In genomic region chr17:67542219-67543114, GRCh38 we compare ENCODE assay signal across 17 cellular contexts.
A peak's percentile ranks its signal among the peaks of the same experiment; 100 is the strongest.
DNase-seq lines count a peak whose midpoint lies in the region; ATAC-seq and TF ChIP-seq lines count a peak whose summit lies in the region.
"Had no signal": no experiment of that assay in that cellular context is flagged by ENCODE, and none has a peak within 500 bp of the region (broad histone marks: within the 10 kb centered on the region; RNA-seq: fewer than 3 reads in every experiment).

No MANE protein-coding gene starts in this region.

- H3K36me3 ChIP-seq in liver (ENCODE audit: control insufficient read depth in 4 of 4, insufficient read depth in 3 of 4, low read depth in 1 of 4, low read length in 3 of 4) = no peaks in the 10 kb centered on the region
- H3K36me3 ChIP-seq: MG63 had no signal

- peaks cover 2 to 17% (median 8%) of the 10 kb centered on the region in 4 donors for H3K4me1 ChIP-seq in liver (ENCODE audit: control insufficient read depth in 4 of 4, insufficient read depth in 4 of 4, low read length in 3 of 4)

- H3K36me3 Mint-ChIP-seq in activated naive CD4-positive, alpha-beta T cell treated with anti-CD3 and anti-CD28 coated beads, Interleukin-2, amount 50 U/mL, for 72 hours = no peaks in the 10 kb centered on the region

- H3K9me3 Mint-ChIP-seq in activated naive CD4-positive, alpha-beta T cell treated with anti-CD3 and anti-CD28 coated beads, Interleukin-2, amount 50 U/mL, for 72 hours = no peaks in the 10 kb centered on the region
- H3K9me3 Mint-ChIP-seq: CD4-positive, alpha-beta T cell; H9 had no signal

- TF ChIP-seq RAD21 in liver (IDR thresholded peaks at IDR 0.05) = no peak

- no peak for TF ChIP-seq CTCF in liver (IDR thresholded peaks at IDR 0.05; ENCODE audit: low read depth, low read length, missing input control)

- H3K27ac Mint-ChIP-seq in activated naive CD4-positive, alpha-beta T cell treated with anti-CD3 and anti-CD28 coated beads, Interleukin-2, amount 50 U/mL, for 72 hours = peak overlapping the region in 1 of 2 donors; percentile 27
- H3K27ac Mint-ChIP-seq: CD4-positive, alpha-beta T cell; H9 had no signal

- no peaks in the 10 kb centered on the region for H3K9me3 ChIP-seq in liver (ENCODE audit: control insufficient read depth in 4 of 4, low read length in 3 of 4)
- H3K9me3 ChIP-seq: MG63 had no signal

- no peaks in the 10 kb centered on the region for H3K27me3 ChIP-seq in liver (ENCODE audit: control insufficient read depth in 4 of 4, insufficient read depth in 4 of 4, low read length in 3 of 4)
- H3K27me3 ChIP-seq: MG63 had no signal

- peak; percentile 34 to 71 for ATAC-seq in activated naive CD4-positive, alpha-beta T cell treated with anti-CD3 and anti-CD28 coated beads, Interleukin-2, amount 50 U/mL, for 72 hours

- WGBS in liver = 54% methylated on average over 11 of the region's 11 CpGs

- DNase-seq in activated naive CD4-positive, alpha-beta T cell treated with Interleukin-2 at 50 U/mL for 16 hours = peak; percentile 10
- no peak for DNase-seq in activated naive CD4-positive, alpha-beta T cell (lab: John Stamatoyannopoulos, UW)
- peak; percentile 68 for DNase-seq in NCI-H146 (lab: John Stamatoyannopoulos, UW)
- no peak for DNase-seq in activated naive CD4-positive, alpha-beta T cell treated with anti-CD3 and anti-CD28 coated beads, Interleukin-2, amount 50 U/mL, for 72 hours (ENCODE audit: low spot score in 2 of 2)
- DNase-seq in germinal center (ENCODE audit: low spot score) = no peak
- no peak for DNase-seq in NCI-H2227 treated with DMSO at 0.1 percent for 48 hours (lab: John Stamatoyannopoulos, UW)
- no peak for DNase-seq in NCI-H1048 (lab: John Stamatoyannopoulos, UW)
- DNase-seq: ACHN; CD4-positive, alpha-beta T cell; DMS79 treated with DMSO at 0.1 percent for 48 hours; H9; MG63; NCI-H1105; NCI-H1930; NCI-H2171; NCI-H774 had no signal

- no peak overlapping the region for H3K4me3 ChIP-seq in liver (ENCODE audit: low read depth in 1 of 3, low read length in 3 of 3)
- H3K4me3 ChIP-seq: MG63 had no signal

- no peak overlapping the region for H3K27ac ChIP-seq in liver (ENCODE audit: low read depth in 1 of 2, low read length in 2 of 2)

- H3K9ac ChIP-seq in liver (ENCODE audit: low read depth in 1 of 2, low read length in 2 of 2) = no peak overlapping the region

TF ChIP-seq in liver, 16 proteins besides CTCF, POLR2A, EP300 and RAD21:
- TF ChIP-seq FOXA2 (IDR thresholded peaks at IDR 0.05) = peak; percentile 29
- peak; percentile 33 to 53 for TF ChIP-seq HNF4A (conservative IDR thresholded peaks at IDR 0.05)
- TF ChIP-seq YY1 (IDR thresholded peaks at IDR 0.05) = peak; percentile 11
- no peak for TF ChIP-seq NR2F2 (IDR thresholded peaks at IDR 0.05)
- TF ChIP-seq RXRA (IDR thresholded peaks at IDR 0.05) = peak in 1 of 2 donors; percentile 13
- no peak for TF ChIP-seq GABPA (IDR thresholded peaks at IDR 0.05 in 1 of 2, conservative IDR thresholded peaks at IDR 0.05 in 1 of 2)

Comparison
In these comparisons a context has a peak if more than half of its experiments do, and no peak if none do; other contexts are left out.
1. DNase-seq: peak in activated naive CD4-positive, alpha-beta T cell treated with Interleukin-2 at 50 U/mL for 16 hours (single experiment) and NCI-H146 (single experiment); none in activated naive CD4-positive, alpha-beta T cell (0 of 4), activated naive CD4-positive, alpha-beta T cell treated with anti-CD3 and anti-CD28 coated beads, Interleukin-2, amount 50 U/mL, for 72 hours (0 of 2), germinal center (single experiment), NCI-H2227 treated with DMSO at 0.1 percent for 48 hours (single experiment) and NCI-H1048 (single experiment).